Comparison of ENCODE assay signal across 24 cellular contexts in genomic region chr1:214354440-214355148, GRCh38.
A peak's percentile ranks its signal among the peaks of the same experiment; 100 is the strongest.
DNase-seq lines count a peak whose midpoint lies in the region; ATAC-seq and TF ChIP-seq lines count a peak whose summit lies in the region.
"Had no signal": no experiment of that assay in that cellular context is flagged by ENCODE, and none has a peak within 500 bp of the region (broad histone marks: within the 10 kb centered on the region; RNA-seq: fewer than 3 reads in every experiment).

No MANE protein-coding gene starts in this region.

- no peak for TF ChIP-seq POLR2A in IMR-90 (IDR thresholded peaks at IDR 0.05; ENCODE audit: low read depth, low read length)
- TF ChIP-seq POLR2A in sigmoid colon (IDR thresholded peaks at IDR 0.05) = no peak

- no peaks in the 10 kb centered on the region for H4K20me1 ChIP-seq in IMR-90 (ENCODE audit: insufficient read depth, low read length)

- H3K4ac ChIP-seq in IMR-90 (ENCODE audit: low read depth, low read length) = no peak overlapping the region

- no peak overlapping the region for H3K56ac ChIP-seq in IMR-90 (ENCODE audit: extremely low read depth, insufficient read depth, low read length)

- H3K27ac Mint-ChIP-seq in chondrocyte (ENCODE audit: unreplicated experiment) (peak overlapping the region; percentile 50), nephron progenitor cell (peak overlapping the region; percentile 3)
- H3K27ac Mint-ChIP-seq: activated naive CD8-positive, alpha-beta T cell; brain; CD14-positive monocyte; T-helper 2 cell treated with Interferon-gamma antibody and Interleukin-4, amounts not matched to agents 5 μg/mL and 100 μg/mL, for 36 hours had no signal

- H3K4me2 ChIP-seq in IMR-90 (ENCODE audit: low read depth, low read length) = no peak overlapping the region; the same call in 1 of the 2 replicates

- H2AK9ac ChIP-seq in IMR-90 (replicated peaks; ENCODE audit: low read depth, low read length, poor library complexity) = no peak overlapping the region

- intact Hi-C loops in IMR-90 (cut with micrococcal nuclease) = no loop called here
- intact Hi-C loops in Panc1 (cut with micrococcal nuclease; ENCODE audit: unreplicated experiment) = no loop called here
- intact Hi-C loops in sigmoid colon (cut with DNase I) = no loop called here

- H2AFZ ChIP-seq in IMR-90 (replicated peaks; ENCODE audit: low read length, poor library complexity) = no peak overlapping the region

- no peaks in the 10 kb centered on the region for H3K27me3 Mint-ChIP-seq in chondrocyte (ENCODE audit: low read depth)
- H3K27me3 Mint-ChIP-seq in nephron progenitor cell (ENCODE audit: low read depth, poor library complexity) = no peaks in the 10 kb centered on the region
- H3K27me3 Mint-ChIP-seq: brain; stimulated activated naive CD8-positive, alpha-beta T cell treated with anti-CD3 and anti-CD28 coated beads, Interleukin-15, amount 100 ng/mL, for 72 hours had no signal

- peaks cover 12% of the 10 kb centered on the region for H3K4me1 ChIP-seq in IMR-90 (ENCODE audit: control insufficient read depth, insufficient read depth, low read length)
- H3K4me1 ChIP-seq in Panc1 (ENCODE audit: control insufficient read depth, insufficient read depth, low read length) = no peaks in the 10 kb centered on the region; the same call in 1 of the 2 replicates
- H3K4me1 ChIP-seq in sigmoid colon = peaks cover 2 to 38% (median 11%) of the 10 kb centered on the region in 4 donors
- H3K4me1 ChIP-seq: prostate gland, vagina had no signal

- no peak overlapping the region for H4K91ac ChIP-seq in IMR-90 (ENCODE audit: insufficient read depth, low read depth, low read length)

- H3K9me3 Mint-ChIP-seq in chondrocyte (ENCODE audit: low read depth) (no peaks in the 10 kb centered on the region), nephron progenitor cell (no peaks in the 10 kb centered on the region)
- H3K9me3 Mint-ChIP-seq: brain; CD14-positive monocyte; stimulated activated naive CD8-positive, alpha-beta T cell treated with anti-CD3 and anti-CD28 coated beads, Interleukin-15, amount 100 ng/mL, for 72 hours; T-helper 2 cell treated with Interferon-gamma antibody and Interleukin-4, amounts not matched to agents 5 μg/mL and 100 μg/mL, for 36 hours had no signal

- BruUV-seq in IMR-90 (replicated peaks; lab: Mats Ljungman, UMichigan) = TSS peak; percentile 2
- BruUV-seq in Panc1 (replicated peaks; lab: Mats Ljungman, UMichigan) = TSS peak; percentile 28

- H2BK5ac ChIP-seq in IMR-90 (ENCODE audit: low read depth, low read length, poor library complexity, severe bottlenecking) = peak overlapping the region; percentile 2

- H3K36me3 ChIP-seq in IMR-90 (ENCODE audit: control insufficient read depth, insufficient read depth, low read length) (peaks cover 38% of the 10 kb centered on the region), Panc1 (ENCODE audit: control insufficient read depth, insufficient read depth, low read length) (peaks cover 29% of the 10 kb centered on the region), sigmoid colon (peaks cover 11 to 30% (median 14%) of the 10 kb centered on the region in 4 donors)
- H3K36me3 ChIP-seq: prostate gland had no signal

- no peak for TF ChIP-seq RAD21 in IMR-90 (IDR thresholded peaks at IDR 0.05; ENCODE audit: low read length)

- H3K9me3 ChIP-seq in IMR-90 (ENCODE audit: control insufficient read depth, insufficient read depth, low read length) (no peaks in the 10 kb centered on the region), Panc1 (ENCODE audit: control insufficient read depth, insufficient read depth, low read depth, low read length) (no peaks in the 10 kb centered on the region), sigmoid colon (no peaks in the 10 kb centered on the region)
- H3K9me3 ChIP-seq: prostate gland, vagina had no signal

- H3K27me3 ChIP-seq in IMR-90 (ENCODE audit: control insufficient read depth, insufficient read depth, low read length) = no peaks in the 10 kb centered on the region
- no peaks in the 10 kb centered on the region for H3K27me3 ChIP-seq in Panc1 (ENCODE audit: control insufficient read depth, insufficient read depth, low read length)
- no peaks in the 10 kb centered on the region for H3K27me3 ChIP-seq in sigmoid colon
- H3K27me3 ChIP-seq: vagina had no signal

- CTCF ChIA-PET in IMR-90 (lab: Yijun Ruan, JAX) (interaction anchor here (0.9 to 2.3 kb wide), 2 partner anchors 21 to 230 kb away, joined by 3 to 6 read pairs; no protein-coding TSS in a partner anchor), Panc1 (lab: Charles Lee) (no interaction called here)

- DNase-seq in IMR-90 (peak; percentile 77), Panc1 (ENCODE audit: low read depth, low spot score) (no peak), chondrocyte (ENCODE audit: low spot score) (no peak), nephron progenitor cell (no peak), SW 1271 (lab: John Stamatoyannopoulos, UW) (no peak), retina (no peak), HuH-7 (ENCODE audit: low spot score) (no peak), sigmoid colon (no peak)
- DNase-seq: activated CD4-positive, alpha-beta T cell treated with anti-CD3 and anti-CD28 coated beads for 48 hours; activated CD8-positive, alpha-beta memory T cell treated with anti-CD3 and anti-CD28 coated beads for 24 hours; activated effector memory CD4-positive, alpha-beta T cell treated with Interleukin-2 at 50 U/mL for 16 hours; head of caudate nucleus; Karpas-422; mesendoderm; NCI-H2029; NCI-H526 treated with DMSO at 0.1 percent for 48 hours; stimulated activated naive CD8-positive, alpha-beta T cell treated with anti-CD3 and anti-CD28 coated beads, Interleukin-15, amount 100 ng/mL, for 72 hours had no signal

- TF ChIP-seq EP300 in sigmoid colon (IDR thresholded peaks at IDR 0.05) = no peak

- H3K79me1 ChIP-seq in IMR-90 (ENCODE audit: low read depth in 1 of 2, low read length in 2 of 2) = peaks cover 15 to 27% of the 10 kb centered on the region in 2 experiments; a peak in 3 of 4 replicates

- WGBS in IMR-90 (ENCODE audit: extremely low coverage in 2 of 2, insufficient read length in 1 of 2), 2 experiments = no CpG with 5 or more reads among the region's 4 CpGs
- WGBS in sigmoid colon, 2 donors = 78 to 85% methylated on average over 4 of the region's 4 CpGs

- no peak overlapping the region for H3K9ac ChIP-seq in IMR-90 (ENCODE audit: low read depth, low read length)

- no peak overlapping the region for H2BK20ac ChIP-seq in IMR-90 (ENCODE audit: low read depth, low read length)

- no peak overlapping the region for H3K4me3 Mint-ChIP-seq in chondrocyte (ENCODE audit: unreplicated experiment)
- no peak overlapping the region for H3K4me3 Mint-ChIP-seq in nephron progenitor cell
- H3K4me3 Mint-ChIP-seq: activated naive CD8-positive, alpha-beta T cell; brain; CD14-positive monocyte; stimulated activated naive CD8-positive, alpha-beta T cell treated with anti-CD3 and anti-CD28 coated beads, Interleukin-15, amount 100 ng/mL, for 72 hours; T-helper 2 cell treated with Interferon-gamma antibody and Interleukin-4, amounts not matched to agents 5 μg/mL and 100 μg/mL, for 36 hours had no signal

- H4K5ac ChIP-seq in IMR-90 (ENCODE audit: low read depth, low read length) = no peak overlapping the region

- in situ Hi-C loops in IMR-90 (cut with MboI; ENCODE audit: low sequenced_read_pairs) = no loop called here
- in situ Hi-C loops in Panc1 (cut with HindIII; ENCODE audit: low pct_unique_long_range_greater_than_20kb, low sequenced_read_pairs) = no loop called here

- TF ChIP-seq CTCF in IMR-90 (conservative IDR thresholded peaks at IDR 0.05; ENCODE audit: low read depth, low read length) (no peak), Panc1 (IDR thresholded peaks at IDR 0.05) (no peak), chondrocyte (IDR thresholded peaks at IDR 0.05) (no peak), nephron progenitor cell (IDR thresholded peaks at IDR 0.05) (no peak), sigmoid colon (IDR thresholded peaks at IDR 0.05) (no peak)

- H3K18ac ChIP-seq in IMR-90 (ENCODE audit: low read depth, low read length) = no peak overlapping the region

- H3K23ac ChIP-seq in IMR-90 (ENCODE audit: low read depth, low read length) = no peak overlapping the region

- dilution Hi-C loops in IMR-90 (cut with HindIII; ENCODE audit: low sequenced_read_pairs, unreplicated experiment) = no loop called here

- POLR2A ChIA-PET in IMR-90 (lab: Charles Lee; ENCODE audit: unreplicated experiment) = interaction anchor here (0.6 kb wide), 1 partner anchor 140 kb away, joined by 5 read pairs; no protein-coding TSS in a partner anchor
- POLR2A ChIA-PET in Panc1 (lab: Charles Lee) = no interaction called here

- ATAC-seq in IMR-90 (ENCODE audit: low read depth) = peak; percentile 76
- no peak for ATAC-seq in Panc1
- ATAC-seq: stimulated activated naive CD8-positive, alpha-beta T cell treated with anti-CD3 and anti-CD28 coated beads, Interleukin-15, amount 100 ng/mL, for 72 hours had no signal

- H2BK15ac ChIP-seq in IMR-90 (ENCODE audit: low read depth, low read length) = no peak overlapping the region

- H3K36me3 Mint-ChIP-seq in chondrocyte (ENCODE audit: low read depth) (peaks cover 32% of the 10 kb centered on the region), nephron progenitor cell (ENCODE audit: low read depth) (peaks cover 73% of the 10 kb centered on the region)
- H3K36me3 Mint-ChIP-seq: CD14-positive monocyte had no signal

- H2AK5ac ChIP-seq in IMR-90 (ENCODE audit: low read depth, low read length) = no peak overlapping the region

- H3K27ac ChIP-seq in IMR-90 (ENCODE audit: insufficient read depth, low read length) (peak overlapping the region; percentile 5; the same call in 1 of the 2 replicates), Panc1 (ENCODE audit: low read length) (no peak overlapping the region), sigmoid colon (peak overlapping the region in 1 of 4 donors; percentile 52)
- H3K27ac ChIP-seq: prostate gland, RWPE1, vagina had no signal

- no peak overlapping the region for H3K14ac ChIP-seq in IMR-90 (replicated peaks; ENCODE audit: low read depth, low read length)

- H3K9me1 ChIP-seq in IMR-90 (ENCODE audit: insufficient read depth, low read length) = peaks cover 6% of the 10 kb centered on the region; the same call in 1 of the 2 replicates

- no peak overlapping the region for H4K8ac ChIP-seq in IMR-90 (ENCODE audit: low read depth in 2 of 2, low read length in 2 of 2)

- H3K4me1 Mint-ChIP-seq in chondrocyte (ENCODE audit: low read depth) (peaks cover 55% of the 10 kb centered on the region), nephron progenitor cell (peaks cover 7% of the 10 kb centered on the region)
- H3K4me1 Mint-ChIP-seq: CD14-positive monocyte; stimulated activated naive CD8-positive, alpha-beta T cell treated with anti-CD3 and anti-CD28 coated beads, Interleukin-15, amount 100 ng/mL, for 72 hours had no signal

- no peak overlapping the region for H2BK120ac ChIP-seq in IMR-90 (ENCODE audit: low read depth, low read length)

- H3K4me3 ChIP-seq in IMR-90 (ENCODE audit: insufficient read depth, low read depth, low read length) (no peak overlapping the region), Panc1 (ENCODE audit: low read depth in 2 of 2, low read length in 2 of 2) (no peak overlapping the region), sigmoid colon (no peak overlapping the region)
- H3K4me3 ChIP-seq: prostate gland, vagina had no signal

TF ChIP-seq in IMR-90, 13 proteins besides CTCF, POLR2A, EP300 and RAD21:
- TF ChIP-seq FOS (IDR thresholded peaks at IDR 0.05; ENCODE audit: low read depth, low read length) = 0 out of 2 replicates have a peak, but pooled peaks have one; percentile 26
- no peak for TF ChIP-seq MAZ (IDR thresholded peaks at IDR 0.05; ENCODE audit: borderline replicate concordance, low read depth, low read length)
